ENCODE assay signal across 6 cellular contexts in the genomic region with DNA sequence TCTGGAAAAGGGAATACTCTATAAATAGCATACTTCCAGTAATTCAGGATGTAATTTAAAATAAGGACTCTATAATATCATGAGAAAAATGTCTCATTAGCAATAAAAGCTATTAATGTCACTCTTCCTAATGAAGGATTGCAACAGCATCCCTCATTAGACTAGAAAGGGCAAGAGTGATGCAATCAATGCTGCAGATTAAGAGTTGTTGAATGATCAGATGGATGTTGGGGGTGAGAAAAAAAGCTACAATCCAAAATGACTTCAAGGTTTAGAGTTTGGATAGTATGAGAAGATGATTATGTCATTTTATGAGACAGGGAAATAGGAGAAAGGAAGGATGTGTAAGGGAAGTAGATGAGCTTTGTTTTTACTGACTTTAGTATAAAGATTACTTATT.
"Had no signal": no experiment of that assay in that cellular context is flagged by ENCODE, and none has a peak within 500 bp of the region (broad histone marks: within the 10 kb centered on the region; RNA-seq: fewer than 3 reads in every experiment).

No MANE protein-coding gene starts in this region.

- H3K9ac ChIP-seq: KMS-11 had no signal

- DNase-seq: KBM-7, KG1 had no signal

- H3K27ac ChIP-seq: HL-60, KMS-11 had no signal

- H3K27ac Mint-ChIP-seq: IgD-negative memory B cell had no signal

- FAIRE-seq: HTR-8/SVneo had no signal

- H3K4me2 ChIP-seq: KMS-11 had no signal

- H3K36me3 Mint-ChIP-seq: IgD-negative memory B cell had no signal

- H3K4me3 Mint-ChIP-seq: IgD-negative memory B cell had no signal
